33 cellular contexts compared by ENCODE assay signal in genomic region chr7:135834262-135834661, GRCh38.
DNase-seq lines count a peak whose midpoint lies in the region; ATAC-seq, FAIRE-seq and TF ChIP-seq lines count a peak whose summit lies in the region.
"Had no signal": no experiment of that assay in that cellular context is flagged by ENCODE, and none has a peak within 500 bp of the region (broad histone marks: within the 10 kb centered on the region; RNA-seq: fewer than 3 reads in every experiment).

No MANE protein-coding gene starts in this region.

- peaks cover 33 to 52% (median 41%) of the 10 kb centered on the region in 4 donors for H3K4me1 Mint-ChIP-seq in CD4-positive, alpha-beta memory T cell
- peaks cover 30% of the 10 kb centered on the region for H3K4me1 Mint-ChIP-seq in glutamatergic neuron (ENCODE audit: low read depth, unreplicated experiment)

- H3K36me3 ChIP-seq in CD4-positive, alpha-beta memory T cell (ENCODE audit: insufficient read depth, low read length) = no peaks in the 10 kb centered on the region
- no peaks in the 10 kb centered on the region for H3K36me3 ChIP-seq in OCI-LY7 (ENCODE audit: insufficient read depth, low read length)
- H3K36me3 ChIP-seq: esophagus muscularis mucosa, ovary had no signal

- no TSS peak for BruUV-seq in OCI-LY7 (replicated peaks; lab: Mats Ljungman, UMichigan)

- no peak for TF ChIP-seq CTCF in glutamatergic neuron (IDR thresholded peaks at IDR 0.05; ENCODE audit: partially characterized antibody, unreplicated experiment)
- TF ChIP-seq CTCF in OCI-LY7 (conservative IDR thresholded peaks at IDR 0.05; ENCODE audit: low read length) = no peak

- POLR2A ChIA-PET in CD4-positive, alpha-beta memory T cell (lab: Charles Lee; ENCODE audit: partially characterized antibody) = interaction anchor here (1.7 kb wide), 1 partner anchor 12 kb away, joined by 5 read pairs; no protein-coding TSS in a partner anchor
- POLR2A ChIA-PET in OCI-LY7 (lab: Charles Lee) = interaction anchor here (0.6 to 0.7 kb wide), 2 partner anchors 10 to 1326 kb away, joined by 3 read pairs; no protein-coding TSS in a partner anchor

- peaks cover 0 to 4% of the 10 kb centered on the region in 2 donors for H3K36me3 Mint-ChIP-seq in CD4-positive, alpha-beta memory T cell
- H3K36me3 Mint-ChIP-seq in glutamatergic neuron (ENCODE audit: unreplicated experiment) = peaks cover 5% of the 10 kb centered on the region
- H3K36me3 Mint-ChIP-seq: stimulated activated effector memory CD8-positive, alpha-beta T cell treated with anti-CD3 and anti-CD28 coated beads, Interleukin-12 subunit alpha, Interleukin-12 subunit beta, amount 100 ng/mL, for 72 hours; type B pancreatic cell had no signal

- intact Hi-C loops in CD4-positive, alpha-beta memory T cell (cut with micrococcal nuclease) = no loop called here
- intact Hi-C loops in OCI-LY7 (cut with micrococcal nuclease; ENCODE audit: unreplicated experiment) = loop anchor here (5.0 kb wide), 1 partner anchor 812 kb away; no protein-coding TSS in a partner anchor

- no peaks in the 10 kb centered on the region for H4K20me1 ChIP-seq in OCI-LY7 (ENCODE audit: insufficient read depth, low read length)

- peak overlapping the region in 6 of 7 donors; percentile 13 to 71 (median 62) for H3K27ac Mint-ChIP-seq in CD4-positive, alpha-beta memory T cell
- H3K27ac Mint-ChIP-seq in glutamatergic neuron (ENCODE audit: unreplicated experiment) = peak overlapping the region; percentile 18
- H3K27ac Mint-ChIP-seq: dendritic cell treated with granulocyte-macrophage colony-stimulating factor and Interleukin-4, amounts not matched to agents 40 ng/mL and 50 ng/mL, for 4 days; HFFc6; nephron; stimulated activated effector memory CD8-positive, alpha-beta T cell treated with anti-CD3 and anti-CD28 coated beads, Interleukin-12 subunit alpha, Interleukin-12 subunit beta, amount 100 ng/mL, for 72 hours; type B pancreatic cell had no signal

- H3K9me2 ChIP-seq in OCI-LY7 (ENCODE audit: insufficient read depth, low read length) = no peaks in the 10 kb centered on the region

- ATAC-seq in GM21619 (IDR thresholded peaks at IDR 0.05; ENCODE audit: unreplicated experiment) (no peak), HG03025 (IDR thresholded peaks at IDR 0.05; ENCODE audit: low FRiP score, unreplicated experiment) (no peak)
- ATAC-seq: stimulated activated effector memory CD8-positive, alpha-beta T cell treated with anti-CD3 and anti-CD28 coated beads, Interleukin-12 subunit alpha, Interleukin-12 subunit beta, amount 100 ng/mL, for 72 hours had no signal

- H3K9me3 ChIP-seq in CD4-positive, alpha-beta memory T cell (ENCODE audit: control insufficient read depth in 1 of 2, low read length in 2 of 2) = no peaks in the 10 kb centered on the region
- no peaks in the 10 kb centered on the region for H3K9me3 ChIP-seq in OCI-LY7 (ENCODE audit: low read length)
- H3K9me3 ChIP-seq: esophagus muscularis mucosa, mucosa of descending colon, ovary had no signal

- CTCF ChIA-PET in CD4-positive, alpha-beta memory T cell (lab: Charles Lee; ENCODE audit: partially characterized antibody) = interaction anchor here (0.9 to 1.6 kb wide), 3 partner anchors 10 to 189 kb away, joined by 3 to 6 read pairs (median 3); no protein-coding TSS in a partner anchor
- CTCF ChIA-PET in OCI-LY7 (lab: Charles Lee; ENCODE audit: unreplicated experiment) = no interaction called here

- DNase-seq in CD4-positive, alpha-beta memory T cell = no peak
- DNase-seq in GM19239 (ENCODE audit: insufficient read length, low spot score) = no peak
- DNase-seq in NCI-H69 (lab: John Stamatoyannopoulos, UW) = peak; percentile 59
- no peak for DNase-seq in glutamatergic neuron
- DNase-seq in hepatic stellate cell (ENCODE audit: low spot score) = no peak
- no peak for DNase-seq in OCI-LY7 (ENCODE audit: low spot score)
- DNase-seq: activated CD4-positive, alpha-beta T cell treated with anti-CD3 and anti-CD28 coated beads, Interleukin-2, amount 50 U/mL, for 48 hours; activated naive CD4-positive, alpha-beta T cell treated with Interleukin-2 at 50 U/mL for 16 hours; activated T-cell treated with anti-CD3 and anti-CD28 coated beads, Interleukin-2, amount 50 U/mL, for 48 hours; C1 segment of cervical spinal cord; central memory CD4-positive, alpha-beta T cell; DMS79; foreskin fibroblast; head of caudate nucleus; HFFc6; KBM-7; mucosa of descending colon; NCI-H1105; NCI-H2029; NCI-H774; ovary; stimulated activated CD4-positive, alpha-beta T cell treated with anti-CD3 and anti-CD28 coated beads, Interleukin-15, amount 100 ng/mL, for 24 hours; substantia nigra had no signal

- no peaks in the 10 kb centered on the region for H3K79me2 ChIP-seq in OCI-LY7 (ENCODE audit: insufficient read depth, low read depth, low read length)

- peak overlapping the region in 4 of 8 donors; percentile 7 to 41 (median 32) for H3K4me3 Mint-ChIP-seq in CD4-positive, alpha-beta memory T cell
- no peak overlapping the region for H3K4me3 Mint-ChIP-seq in glutamatergic neuron (ENCODE audit: unreplicated experiment)
- H3K4me3 Mint-ChIP-seq: dendritic cell treated with granulocyte-macrophage colony-stimulating factor and Interleukin-4, amounts not matched to agents 40 ng/mL and 50 ng/mL, for 4 days; HFFc6; nephron; stimulated activated effector memory CD8-positive, alpha-beta T cell treated with anti-CD3 and anti-CD28 coated beads, Interleukin-12 subunit alpha, Interleukin-12 subunit beta, amount 100 ng/mL, for 72 hours; type B pancreatic cell had no signal

- H2AFZ ChIP-seq in OCI-LY7 (ENCODE audit: low read length) = no peak overlapping the region

- H3K27me3 Mint-ChIP-seq in CD4-positive, alpha-beta memory T cell = no peaks in the 10 kb centered on the region
- no peaks in the 10 kb centered on the region for H3K27me3 Mint-ChIP-seq in glutamatergic neuron (ENCODE audit: unreplicated experiment)
- H3K27me3 Mint-ChIP-seq: dendritic cell treated with granulocyte-macrophage colony-stimulating factor and Interleukin-4, amounts not matched to agents 40 ng/mL and 50 ng/mL, for 4 days; type B pancreatic cell had no signal

- no peak overlapping the region for H3K4me2 ChIP-seq in OCI-LY7 (ENCODE audit: low read length)

- FAIRE-seq in GM19239 (lab: Jason Lieb, UNC) = peak; percentile 14
- FAIRE-seq: H1, HTR-8/SVneo had no signal

- no peak overlapping the region for H3K27ac ChIP-seq in CD4-positive, alpha-beta memory T cell (ENCODE audit: low read depth, low read length)
- no peak overlapping the region for H3K27ac ChIP-seq in OCI-LY7 (ENCODE audit: low read depth, low read length, poor library complexity, severe bottlenecking)
- H3K27ac ChIP-seq: esophagus muscularis mucosa, ovary had no signal

- H3K4me1 ChIP-seq in CD4-positive, alpha-beta memory T cell (ENCODE audit: insufficient read depth, low read length) = peaks cover 53% of the 10 kb centered on the region
- no peaks in the 10 kb centered on the region for H3K4me1 ChIP-seq in OCI-LY7 (ENCODE audit: insufficient read depth, low read length, poor library complexity, severe bottlenecking)
- H3K4me1 ChIP-seq: esophagus muscularis mucosa had no signal

- no peaks in the 10 kb centered on the region for H3K27me3 ChIP-seq in CD4-positive, alpha-beta memory T cell (ENCODE audit: insufficient read depth, low read length)
- H3K27me3 ChIP-seq: ovary had no signal

- H3K4me3 ChIP-seq in CD4-positive, alpha-beta memory T cell (ENCODE audit: low read length in 2 of 2) = no peak overlapping the region
- no peak overlapping the region for H3K4me3 ChIP-seq in OCI-LY7 (ENCODE audit: low read depth, low read length, poor library complexity, severe bottlenecking)
- H3K4me3 ChIP-seq: esophagus muscularis mucosa, lung, mucosa of descending colon, ovary had no signal

- H3K9me3 Mint-ChIP-seq in CD4-positive, alpha-beta memory T cell = no peaks in the 10 kb centered on the region
- H3K9me3 Mint-ChIP-seq in glutamatergic neuron (ENCODE audit: unreplicated experiment) = peaks cover 4% of the 10 kb centered on the region
- H3K9me3 Mint-ChIP-seq: dendritic cell treated with granulocyte-macrophage colony-stimulating factor and Interleukin-4, amounts not matched to agents 40 ng/mL and 50 ng/mL, for 4 days; HFFc6; stimulated activated effector memory CD8-positive, alpha-beta T cell treated with anti-CD3 and anti-CD28 coated beads, Interleukin-12 subunit alpha, Interleukin-12 subunit beta, amount 100 ng/mL, for 72 hours; type B pancreatic cell had no signal
